25 cellular contexts compared by ENCODE assay signal in the genomic region with DNA sequence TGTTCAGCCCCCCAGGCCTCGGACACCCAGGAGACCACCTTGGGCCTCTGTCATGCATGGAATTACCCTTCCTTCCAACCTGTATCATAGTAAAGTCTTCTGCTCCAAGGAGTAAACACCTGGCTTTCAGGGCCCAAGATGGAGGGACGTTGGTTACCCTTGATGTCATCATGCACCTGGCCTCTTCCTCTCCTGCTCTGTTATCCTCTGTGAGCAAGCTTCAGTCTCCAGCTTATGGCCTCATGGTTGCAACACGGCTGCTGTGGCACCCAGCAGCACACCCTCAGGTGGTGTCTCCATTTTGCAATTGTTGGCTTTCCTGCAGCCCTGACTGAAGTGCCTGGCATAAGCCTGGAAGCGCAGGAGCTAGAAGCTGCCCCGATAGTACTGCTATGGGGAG. TPM values are rescaled to one million over a fixed set of nuclear protein-coding genes. Genes with fewer than 3 reads are reported as not detected.
"Had no signal": no experiment of that assay in that cellular context is flagged by ENCODE, and none has a peak within 500 bp of the region (broad histone marks: within the 10 kb centered on the region; RNA-seq: fewer than 3 reads in every experiment).

No MANE protein-coding gene starts in this region.

- H3K36me3 Mint-ChIP-seq: naive B cell had no signal

- H3K27me3 Mint-ChIP-seq: dendritic cell treated with granulocyte-macrophage colony-stimulating factor and Interleukin-4, amounts not matched to agents 40 ng/mL and 50 ng/mL, for 4 days; effector memory CD8-positive, alpha-beta T cell; memory B cell; naive B cell; stimulated activated memory B cell treated with anti-CD40 and anti-IgM and Interleukin-4, amounts not matched to agents 10 μg/mL and 1 μg/mL and 100 μg/mL, for 72 hours had no signal

- ATAC-seq: effector memory CD8-positive, alpha-beta T cell; gastrocnemius medialis; left lung; lower lobe of right lung; psoas muscle; right lobe of liver; stimulated activated memory B cell treated with anti-CD40 and anti-IgM and Interleukin-4, amounts not matched to agents 10 μg/mL and 1 μg/mL and 100 μg/mL, for 72 hours had no signal

- H3K9me3 Mint-ChIP-seq: dendritic cell treated with granulocyte-macrophage colony-stimulating factor and Interleukin-4, amounts not matched to agents 40 ng/mL and 50 ng/mL, for 4 days; effector memory CD8-positive, alpha-beta T cell; immature natural killer cell; memory B cell; naive B cell; nephron progenitor cell; stimulated activated memory B cell treated with anti-CD40 and anti-IgM and Interleukin-4, amounts not matched to agents 10 μg/mL and 1 μg/mL and 100 μg/mL, for 72 hours had no signal

- DNase-seq: effector memory CD8-positive, alpha-beta T cell; gastrocnemius medialis; immature natural killer cell; left lung; lower lobe of right lung; naive B cell; nephron progenitor cell; psoas muscle; retina; right lobe of liver; stimulated activated CD4-positive, alpha-beta T cell treated with anti-CD3 and anti-CD28 coated beads, Interleukin-4, amount 100 ng/mL, for 1 hour; stimulated activated CD8-positive, alpha-beta memory T cell treated with anti-CD3 and anti-CD28 coated beads, Interleukin-4, amount 100 ng/mL, for 48 hours; stomach; substantia nigra; transverse colon had no signal

- H3K27ac Mint-ChIP-seq: dendritic cell treated with granulocyte-macrophage colony-stimulating factor and Interleukin-4, amounts not matched to agents 40 ng/mL and 50 ng/mL, for 4 days; memory B cell; nephron progenitor cell; stimulated activated memory B cell treated with anti-CD40 and anti-IgM and Interleukin-4, amounts not matched to agents 10 μg/mL and 1 μg/mL and 100 μg/mL, for 72 hours had no signal

- H3K27ac ChIP-seq: epithelial cell of prostate, esophagus muscularis mucosa, left lung, lower lobe of right lung, neutrophil, psoas muscle, right lobe of liver, stomach, thoracic aorta, transverse colon had no signal

- H3K4me3 Mint-ChIP-seq: dendritic cell treated with granulocyte-macrophage colony-stimulating factor and Interleukin-4, amounts not matched to agents 40 ng/mL and 50 ng/mL, for 4 days; effector memory CD8-positive, alpha-beta T cell; immature natural killer cell; memory B cell; nephron progenitor cell; stimulated activated memory B cell treated with anti-CD40 and anti-IgM and Interleukin-4, amounts not matched to agents 10 μg/mL and 1 μg/mL and 100 μg/mL, for 72 hours had no signal

- H3K4me1 Mint-ChIP-seq: immature natural killer cell; memory B cell; stimulated activated memory B cell treated with anti-CD40 and anti-IgM and Interleukin-4, amounts not matched to agents 10 μg/mL and 1 μg/mL and 100 μg/mL, for 72 hours had no signal

RNA-seq across cellular contexts. Expression of a gene that starts 4.0 kb away (rescaled TPM):
- total RNA-seq: esophagus muscularis mucosa, fibroblast of villous mesenchyme, gastrocnemius medialis, left lung, lower lobe of right lung, osteoblast, psoas muscle, right lobe of liver, stomach, thoracic aorta, transverse colon, ureter had no signal
